1 cellular context compared by ENCODE assay signal in the genomic region with DNA sequence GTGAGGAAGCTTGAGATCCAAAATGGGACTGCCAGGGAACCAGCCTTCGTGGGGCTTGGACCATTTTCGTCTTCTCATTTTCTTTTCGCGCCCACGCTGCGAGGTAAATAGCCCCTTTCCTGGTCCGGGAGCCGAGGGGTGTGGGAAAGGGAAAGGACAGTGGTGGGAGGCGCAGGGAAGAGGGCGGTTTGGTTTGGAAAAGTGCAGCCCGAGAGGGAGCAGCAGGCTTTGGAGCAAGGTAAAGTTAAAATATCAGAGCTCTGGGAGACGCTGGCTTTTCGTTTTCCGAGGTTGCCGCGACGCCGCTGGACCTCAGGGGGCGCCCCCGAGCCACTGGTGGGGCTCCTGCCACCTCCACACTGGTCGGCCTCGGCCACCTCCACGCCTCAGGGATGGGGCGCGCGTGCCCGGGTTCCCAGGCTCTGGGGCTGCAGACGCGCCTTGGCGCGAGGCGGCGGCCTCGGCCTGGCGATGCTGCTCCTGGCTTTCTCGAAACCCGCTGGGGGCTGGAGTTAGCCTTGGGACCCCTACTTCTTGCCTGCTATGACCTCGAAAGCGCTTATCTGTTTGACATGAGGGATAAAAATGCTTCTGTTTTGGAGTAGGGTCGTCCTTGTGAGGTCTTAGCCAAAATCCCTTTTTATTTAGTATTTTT.
TF ChIP-seq lines count a peak whose summit lies in the region.

No MANE protein-coding gene starts in this region.

TF ChIP-seq in GM23338, 12 proteins besides CTCF, POLR2A, EP300 and RAD21 (continued from another document):
- TF ChIP-seq, protein P1, sequence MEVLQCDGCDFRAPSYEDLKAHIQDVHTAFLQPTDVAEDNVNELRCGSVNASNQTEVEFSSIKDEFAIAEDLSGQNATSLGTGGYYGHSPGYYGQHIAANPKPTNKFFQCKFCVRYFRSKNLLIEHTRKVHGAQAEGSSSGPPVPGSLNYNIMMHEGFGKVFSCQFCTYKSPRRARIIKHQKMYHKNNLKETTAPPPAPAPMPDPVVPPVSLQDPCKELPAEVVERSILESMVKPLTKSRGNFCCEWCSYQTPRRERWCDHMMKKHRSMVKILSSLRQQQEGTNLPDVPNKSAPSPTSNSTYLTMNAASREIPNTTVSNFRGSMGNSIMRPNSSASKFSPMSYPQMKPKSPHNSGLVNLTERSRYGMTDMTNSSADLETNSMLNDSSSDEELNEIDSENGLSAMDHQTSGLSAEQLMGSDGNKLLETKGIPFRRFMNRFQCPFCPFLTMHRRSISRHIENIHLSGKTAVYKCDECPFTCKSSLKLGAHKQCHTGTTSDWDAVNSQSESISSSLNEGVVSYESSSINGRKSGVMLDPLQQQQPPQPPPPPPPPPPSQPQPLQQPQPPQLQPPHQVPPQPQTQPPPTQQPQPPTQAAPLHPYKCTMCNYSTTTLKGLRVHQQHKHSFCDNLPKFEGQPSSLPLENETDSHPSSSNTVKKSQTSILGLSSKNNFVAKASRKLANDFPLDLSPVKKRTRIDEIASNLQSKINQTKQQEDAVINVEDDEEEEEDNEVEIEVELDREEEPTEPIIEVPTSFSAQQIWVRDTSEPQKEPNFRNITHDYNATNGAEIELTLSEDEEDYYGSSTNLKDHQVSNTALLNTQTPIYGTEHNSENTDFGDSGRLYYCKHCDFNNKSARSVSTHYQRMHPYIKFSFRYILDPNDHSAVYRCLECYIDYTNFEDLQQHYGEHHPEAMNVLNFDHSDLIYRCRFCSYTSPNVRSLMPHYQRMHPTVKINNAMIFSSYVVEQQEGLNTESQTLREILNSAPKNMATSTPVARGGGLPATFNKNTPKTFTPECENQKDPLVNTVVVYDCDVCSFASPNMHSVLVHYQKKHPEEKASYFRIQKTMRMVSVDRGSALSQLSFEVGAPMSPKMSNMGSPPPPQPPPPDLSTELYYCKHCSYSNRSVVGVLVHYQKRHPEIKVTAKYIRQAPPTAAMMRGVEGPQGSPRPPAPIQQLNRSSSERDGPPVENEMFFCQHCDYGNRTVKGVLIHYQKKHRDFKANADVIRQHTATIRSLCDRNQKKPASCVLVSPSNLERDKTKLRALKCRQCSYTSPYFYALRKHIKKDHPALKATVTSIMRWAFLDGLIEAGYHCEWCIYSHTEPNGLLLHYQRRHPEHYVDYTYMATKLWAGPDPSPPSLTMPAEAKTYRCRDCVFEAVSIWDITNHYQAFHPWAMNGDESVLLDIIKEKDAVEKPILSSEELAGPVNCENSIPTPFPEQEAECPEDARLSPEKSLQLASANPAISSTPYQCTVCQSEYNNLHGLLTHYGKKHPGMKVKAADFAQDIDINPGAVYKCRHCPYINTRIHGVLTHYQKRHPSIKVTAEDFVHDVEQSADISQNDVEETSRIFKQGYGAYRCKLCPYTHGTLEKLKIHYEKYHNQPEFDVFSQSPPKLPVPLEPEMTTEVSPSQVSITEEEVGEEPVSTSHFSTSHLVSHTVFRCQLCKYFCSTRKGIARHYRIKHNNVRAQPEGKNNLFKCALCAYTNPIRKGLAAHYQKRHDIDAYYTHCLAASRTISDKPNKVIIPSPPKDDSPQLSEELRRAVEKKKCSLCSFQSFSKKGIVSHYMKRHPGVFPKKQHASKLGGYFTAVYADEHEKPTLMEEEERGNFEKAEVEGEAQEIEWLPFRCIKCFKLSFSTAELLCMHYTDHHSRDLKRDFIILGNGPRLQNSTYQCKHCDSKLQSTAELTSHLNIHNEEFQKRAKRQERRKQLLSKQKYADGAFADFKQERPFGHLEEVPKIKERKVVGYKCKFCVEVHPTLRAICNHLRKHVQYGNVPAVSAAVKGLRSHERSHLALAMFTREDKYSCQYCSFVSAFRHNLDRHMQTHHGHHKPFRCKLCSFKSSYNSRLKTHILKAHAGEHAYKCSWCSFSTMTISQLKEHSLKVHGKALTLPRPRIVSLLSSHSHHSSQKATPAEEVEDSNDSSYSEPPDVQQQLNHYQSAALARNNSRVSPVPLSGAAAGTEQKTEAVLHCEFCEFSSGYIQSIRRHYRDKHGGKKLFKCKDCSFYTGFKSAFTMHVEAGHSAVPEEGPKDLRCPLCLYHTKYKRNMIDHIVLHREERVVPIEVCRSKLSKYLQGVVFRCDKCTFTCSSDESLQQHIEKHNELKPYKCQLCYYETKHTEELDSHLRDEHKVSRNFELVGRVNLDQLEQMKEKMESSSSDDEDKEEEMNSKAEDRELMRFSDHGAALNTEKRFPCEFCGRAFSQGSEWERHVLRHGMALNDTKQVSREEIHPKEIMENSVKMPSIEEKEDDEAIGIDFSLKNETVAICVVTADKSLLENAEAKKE (CRISPR knock-in tag; IDR thresholded peaks at IDR 0.05), result no peak
- no peak for TF ChIP-seq JUNB (IDR thresholded peaks at IDR 0.05; ENCODE audit: unreplicated experiment)
- TF ChIP-seq ZNF114 (CRISPR knock-in tag; IDR thresholded peaks at IDR 0.05), result no peak
- TF ChIP-seq POLR2AphosphoS5 (IDR thresholded peaks at IDR 0.05; ENCODE audit: low read depth), result no peak
- peak; percentile 56 for TF ChIP-seq CREB1 (CRISPR knock-in tag; IDR thresholded peaks at IDR 0.05; ENCODE audit: low read depth)
- no peak for TF ChIP-seq NANOG (IDR thresholded peaks at IDR 0.05; ENCODE audit: borderline replicate concordance)
